ENCODE assay signal across 8 cellular contexts in the genomic region with DNA sequence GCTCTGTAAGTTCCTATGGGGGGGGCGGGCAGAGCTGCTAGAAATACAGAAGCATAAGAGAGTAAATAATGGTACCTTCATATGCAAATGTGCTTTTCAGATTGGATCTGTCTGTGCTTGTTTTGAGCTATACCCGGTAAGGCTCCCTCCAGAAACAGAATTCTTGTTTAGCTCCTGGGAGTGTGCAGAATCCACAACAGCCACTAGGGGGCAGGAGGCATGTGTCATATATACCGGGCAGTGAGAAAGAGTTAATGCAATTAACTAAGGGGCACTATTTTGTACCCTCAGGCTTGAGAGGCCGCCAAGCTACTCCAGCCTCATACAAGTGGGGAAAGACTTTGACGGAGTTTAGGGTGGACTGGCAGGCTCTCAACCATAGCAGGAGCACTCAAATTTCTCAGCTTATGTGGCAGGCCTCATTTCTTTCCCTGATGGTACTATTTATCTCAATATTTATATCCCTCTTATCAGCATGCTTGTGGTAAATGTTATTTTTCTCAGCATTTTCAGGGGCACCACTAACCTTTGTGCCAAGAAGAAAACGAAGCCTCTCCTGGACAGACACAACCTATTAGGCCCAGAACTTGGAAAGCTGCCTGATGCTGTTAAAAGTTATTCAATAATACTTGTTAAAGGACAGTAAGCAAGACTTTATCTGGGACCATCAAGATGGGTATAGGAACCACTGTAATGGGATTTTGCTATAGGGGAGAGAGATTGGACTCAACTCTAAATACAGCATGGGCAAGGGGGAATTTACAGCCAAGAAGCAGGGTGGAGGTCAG. TPM values are rescaled to one million over a fixed set of nuclear protein-coding genes. Genes with fewer than 3 reads are reported as not detected.
DNase-seq lines count a peak whose midpoint lies in the region; ATAC-seq, FAIRE-seq and TF ChIP-seq lines count a peak whose summit lies in the region.

No MANE protein-coding gene starts in this region.

- H3K4me3 ChIP-seq in BE2C (ENCODE audit: low read depth, low read length) = no peak overlapping the region
- no peak overlapping the region for H3K4me3 ChIP-seq in parathyroid adenoma (ENCODE audit: low read depth, low read length)
- H3K4me3 ChIP-seq in upper lobe of left lung = no peak overlapping the region

- H3K9me3 ChIP-seq in BE2C = no peaks in the 10 kb centered on the region
- no peaks in the 10 kb centered on the region for H3K9me3 ChIP-seq in parathyroid adenoma (ENCODE audit: control insufficient read depth, low read length)
- no peaks in the 10 kb centered on the region for H3K9me3 ChIP-seq in upper lobe of left lung

- no peaks in the 10 kb centered on the region for H3K79me2 ChIP-seq in parathyroid adenoma

- H2AFZ ChIP-seq in parathyroid adenoma = peak overlapping the region; percentile 64

- no peak for TF ChIP-seq EP300 in upper lobe of left lung (IDR thresholded peaks at IDR 0.05)

- H3K36me3 ChIP-seq in BE2C = no peaks in the 10 kb centered on the region
- H3K36me3 ChIP-seq in parathyroid adenoma (ENCODE audit: control insufficient read depth, insufficient read depth, low read length) = no peaks in the 10 kb centered on the region
- H3K36me3 ChIP-seq in upper lobe of left lung = no peaks in the 10 kb centered on the region

- no peak overlapping the region for H3K4me2 ChIP-seq in parathyroid adenoma (ENCODE audit: low read length)

- H3K9ac ChIP-seq in parathyroid adenoma = no peak overlapping the region

- TF ChIP-seq POLR2A in upper lobe of left lung (IDR thresholded peaks at IDR 0.05) = no peak

- ATAC-seq in upper lobe of left lung (ENCODE audit: low FRiP score in 2 of 2) = peak; percentile 89 to 92

- 12% methylated on average over 6 of the region's 6 CpGs for WGBS in upper lobe of left lung, 2 donors

- no peaks in the 10 kb centered on the region for H3K27me3 ChIP-seq in BE2C
- no peaks in the 10 kb centered on the region for H3K27me3 ChIP-seq in parathyroid adenoma (ENCODE audit: control insufficient read depth, insufficient read depth, low read length)
- H3K27me3 ChIP-seq in upper lobe of left lung = no peaks in the 10 kb centered on the region

- no peak for FAIRE-seq in frontal cortex (lab: Jason Lieb, UNC)

- TF ChIP-seq CTCF in BE2C (IDR thresholded peaks at IDR 0.05; ENCODE audit: low read depth, low read length) (peak; percentile 88), parathyroid adenoma (IDR thresholded peaks at IDR 0.05) (peak; percentile 95), upper lobe of left lung (IDR thresholded peaks at IDR 0.05) (peak; percentile 80 to 92 (median 86))

- DNase-seq in BE2C = peak; percentile 62
- peak; percentile 62 for DNase-seq in GM19240 (ENCODE audit: insufficient read length, low spot score)
- DNase-seq in Kasumi-1 (lab: John Stamatoyannopoulos, UW) = peak; percentile 58 to 77
- peak; percentile 96 for DNase-seq in SHP77 treated with DMSO at 0.1 percent for 48 hours (lab: John Stamatoyannopoulos, UW)
- peak; percentile 63 for DNase-seq in activated T-helper 9 cell treated with anti-CD3 and anti-CD28 coated beads, Interleukin-2, amount 50 U/mL, for 16 hours (ENCODE audit: low read depth)
- peak; percentile 42 to 56 for DNase-seq in frontal cortex (ENCODE audit: low spot score in 2 of 2)
- DNase-seq in upper lobe of left lung = peak in 1 of 2 donors; percentile 81

- H3K27ac ChIP-seq in parathyroid adenoma (peak overlapping the region; percentile 66), upper lobe of left lung (peak overlapping the region in 3 of 4 donors; percentile 0 to 44 (median 5))

- H3K4me1 ChIP-seq in BE2C (peaks cover 5% of the 10 kb centered on the region; the same call in 1 of the 2 replicates), parathyroid adenoma (peaks cover 12% of the 10 kb centered on the region), upper lobe of left lung (peaks cover 0 to 11% (median 9%) of the 10 kb centered on the region in 4 donors)

RNA-seq across cellular contexts. Expression of a gene that starts 10.7 kb away (rescaled TPM):
- polyA plus RNA-seq in BE2C (2012; ENCODE audit: insufficient read depth, insufficient read length, low read depth) = 66.5 TPM
- total RNA-seq in frontal cortex (97.8 TPM), upper lobe of left lung (10 to 100 TPM in 4 of 6 donors, 1 to 10 TPM in 2; 3.4 to 30.4 (median 11.1) TPM)

RNA-seq across cellular contexts. Expression of a gene that starts 16.9 kb away (rescaled TPM):
- 1,644 TPM for polyA plus RNA-seq in BE2C (2012; ENCODE audit: insufficient read depth, insufficient read length, low read depth)
- 1,503 TPM for total RNA-seq in frontal cortex
- 1,000 to 10,000 TPM in 3 of 6 donors, 100 to 1,000 TPM in 3; 281 to 1,666 (median 998) TPM for total RNA-seq in upper lobe of left lung

RNA-seq across cellular contexts. Expression of a gene that starts 51.4 kb away (rescaled TPM):
- 3.6 TPM for polyA plus RNA-seq in BE2C (2012; ENCODE audit: insufficient read depth, insufficient read length, low read depth)
- total RNA-seq in frontal cortex (2.4 TPM), upper lobe of left lung (100 to 1,000 TPM in 2 of 6 donors, 10 to 100 TPM in 4; 33.4 to 127 (median 48.6) TPM)
